11 cellular contexts compared by ENCODE assay signal in the genomic region with DNA sequence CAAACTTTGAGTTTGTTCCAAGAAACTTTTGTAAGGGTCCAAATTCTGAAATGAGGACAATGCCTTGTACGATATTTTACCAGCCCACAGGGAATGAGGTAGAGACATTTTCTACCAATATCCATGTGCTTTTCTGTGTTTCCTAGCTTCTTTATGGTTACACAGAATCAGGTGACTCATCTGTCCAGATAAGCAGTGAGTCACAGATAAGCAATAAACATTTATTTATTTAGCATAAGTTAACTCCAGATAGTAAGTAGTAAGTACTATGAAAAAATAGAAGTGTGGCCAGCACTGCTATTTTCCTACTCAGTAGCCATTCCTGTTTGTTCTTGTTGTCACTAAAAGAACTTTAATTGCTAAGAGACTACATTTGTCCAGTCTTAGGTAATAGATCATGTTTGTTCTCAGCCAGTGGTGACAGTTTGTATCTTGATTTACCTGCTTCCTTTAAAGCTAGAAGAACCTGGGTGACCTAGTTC. TPM values are rescaled to one million over a fixed set of nuclear protein-coding genes. Genes with fewer than 3 reads are reported as not detected.
DNase-seq lines count a peak whose midpoint lies in the region; TF ChIP-seq lines count a peak whose summit lies in the region.
"Had no signal": no experiment of that assay in that cellular context is flagged by ENCODE, and none has a peak within 500 bp of the region (broad histone marks: within the 10 kb centered on the region; RNA-seq: fewer than 3 reads in every experiment).

No MANE protein-coding gene starts in this region.

- no peaks in the 10 kb centered on the region for H3K27me3 ChIP-seq in BLaER1

- no peaks in the 10 kb centered on the region for H3K9me3 ChIP-seq in BLaER1

- TF ChIP-seq CTCF in VCaP (conservative IDR thresholded peaks at IDR 0.05) = no peak

- no peak overlapping the region for H3K4me3 ChIP-seq in BLaER1

- H3K36me3 ChIP-seq in BLaER1 = no peaks in the 10 kb centered on the region

- H4K20me1 ChIP-seq in BLaER1 = no peaks in the 10 kb centered on the region

- H3K4me1 ChIP-seq in BLaER1 = peaks cover 94% of the 10 kb centered on the region

- peak overlapping the region; percentile 94 for H3K4me2 ChIP-seq in BLaER1

- peak; percentile 71 for DNase-seq in HT-29 (ENCODE audit: low spot score)
- DNase-seq in kidney tubule cell (ENCODE audit: low spot score) = peak; percentile 36
- DNase-seq in UCSD-AML1 (lab: John Stamatoyannopoulos, UW; ENCODE audit: unreplicated experiment) = no peak
- DNase-seq in NCI-H510A (lab: John Stamatoyannopoulos, UW) = no peak
- no peak for DNase-seq in NCI-H1417 treated with DMSO at 0.1 percent for 48 hours (lab: John Stamatoyannopoulos, UW)
- no peak for DNase-seq in NCI-H446 (lab: John Stamatoyannopoulos, UW)
- DNase-seq: hypothalamus, occipital lobe, RPMI8226 had no signal

- H3K9ac ChIP-seq in BLaER1 = peak overlapping the region; percentile 39; the same call in 1 of the 2 replicates

- peak overlapping the region; percentile 85 for H3K27ac ChIP-seq in BLaER1
- H3K27ac ChIP-seq in VCaP = peak overlapping the region; percentile 95

RNA-seq across cellular contexts. Expression of a gene that starts 7.4 kb away (rescaled TPM):
- 22.6 and 25.6 TPM in 2 replicates for total RNA-seq in HT-29 (2014; rRNA removed; shearing (Covaris generic))

RNA-seq across cellular contexts. Expression of a gene that starts 50.0 kb away (rescaled TPM):
- 0.10 and 0.41 TPM in 2 replicates for total RNA-seq in HT-29 (2014; rRNA removed; shearing (Covaris generic))

Comparison
In these comparisons a context has a peak if more than half of its experiments do, and no peak if none do; other contexts are left out.
1. DNase-seq: peak in HT-29 (single experiment) and kidney tubule cell (single experiment); none in UCSD-AML1 (single experiment), NCI-H510A (single experiment), NCI-H1417 treated with DMSO at 0.1 percent for 48 hours (single experiment) and NCI-H446 (0 of 2).